ENCODE assay signal across 9 cellular contexts in genomic region chr12:128168273-128168672, GRCh38.
"Had no signal": no experiment of that assay in that cellular context is flagged by ENCODE, and none has a peak within 500 bp of the region (broad histone marks: within the 10 kb centered on the region; RNA-seq: fewer than 3 reads in every experiment).

No MANE protein-coding gene starts in this region.

- H3K4me3 Mint-ChIP-seq: H9, HFFc6, IgD-negative memory B cell had no signal

- H3K4me3 ChIP-seq: GM23248 had no signal

- H3K27ac Mint-ChIP-seq: H9, HFFc6, IgD-negative memory B cell had no signal

- H2AFZ ChIP-seq: GM23248 had no signal

- H3K4me1 Mint-ChIP-seq: IgD-negative memory B cell had no signal

- H3K27ac ChIP-seq: GM23248 had no signal

- DNase-seq: GM23248, GOT3, H9, HCEC 1CT, HFFc6, KBM-7 had no signal

- H3K36me3 Mint-ChIP-seq: IgD-negative memory B cell had no signal

- FAIRE-seq: H54, HTR-8/SVneo had no signal

- H3K9ac ChIP-seq: GM23248 had no signal
